ENCODE assay signal across 1 cellular context in genomic region chr2:74216642-74217041, GRCh38.
TF ChIP-seq lines count a peak whose summit lies in the region.

No MANE protein-coding gene starts in this region.

TF ChIP-seq in HepG2, 621 proteins besides CTCF, POLR2A, EP300 and RAD21 (continued from another document):
- no peak for TF ChIP-seq ZNF142 (CRISPR knock-in tag; IDR thresholded peaks at IDR 0.05)
- TF ChIP-seq TEAD3 (CRISPR knock-in tag; optimal IDR thresholded peaks at IDR 0.05; ENCODE audit: borderline replicate concordance): no peak
- 0 out of 2 replicates have a peak, but pooled peaks have one; percentile 29 for TF ChIP-seq ZMYM3 (CRISPR knock-in tag; IDR thresholded peaks at IDR 0.05)
- no peak for TF ChIP-seq ZNF784 (CRISPR knock-in tag; IDR thresholded peaks at IDR 0.05; ENCODE audit: borderline replicate concordance)
- peak in 1 of 2 experiments; percentile 52; a peak in 2 of 4 replicates for TF ChIP-seq NR2F1 (CRISPR knock-in tag; IDR thresholded peaks at IDR 0.05)
- no peak for TF ChIP-seq ZBTB2 (CRISPR knock-in tag; IDR thresholded peaks at IDR 0.05; ENCODE audit: low read depth)
- TF ChIP-seq SAFB2 (CRISPR knock-in tag; IDR thresholded peaks at IDR 0.05; ENCODE audit: borderline replicate concordance, low read depth): no peak
- peak; percentile 60 for TF ChIP-seq ZNF770 (CRISPR knock-in tag; IDR thresholded peaks at IDR 0.05)
- TF ChIP-seq KIAA2018 (CRISPR knock-in tag; IDR thresholded peaks at IDR 0.05; ENCODE audit: borderline replicate concordance): no peak
- peak; percentile 82 for TF ChIP-seq NR2F6 (IDR thresholded peaks at IDR 0.05)
- peak; percentile 56; the same call in 1 of the 2 replicates for TF ChIP-seq NR2F6 (CRISPR knock-in tag; IDR thresholded peaks at IDR 0.05)
- TF ChIP-seq POLR2AphosphoS5 (IDR thresholded peaks at IDR 0.05; ENCODE audit: low read depth, low read length): no peak
